14 cellular contexts compared by ENCODE assay signal in the genomic region with DNA sequence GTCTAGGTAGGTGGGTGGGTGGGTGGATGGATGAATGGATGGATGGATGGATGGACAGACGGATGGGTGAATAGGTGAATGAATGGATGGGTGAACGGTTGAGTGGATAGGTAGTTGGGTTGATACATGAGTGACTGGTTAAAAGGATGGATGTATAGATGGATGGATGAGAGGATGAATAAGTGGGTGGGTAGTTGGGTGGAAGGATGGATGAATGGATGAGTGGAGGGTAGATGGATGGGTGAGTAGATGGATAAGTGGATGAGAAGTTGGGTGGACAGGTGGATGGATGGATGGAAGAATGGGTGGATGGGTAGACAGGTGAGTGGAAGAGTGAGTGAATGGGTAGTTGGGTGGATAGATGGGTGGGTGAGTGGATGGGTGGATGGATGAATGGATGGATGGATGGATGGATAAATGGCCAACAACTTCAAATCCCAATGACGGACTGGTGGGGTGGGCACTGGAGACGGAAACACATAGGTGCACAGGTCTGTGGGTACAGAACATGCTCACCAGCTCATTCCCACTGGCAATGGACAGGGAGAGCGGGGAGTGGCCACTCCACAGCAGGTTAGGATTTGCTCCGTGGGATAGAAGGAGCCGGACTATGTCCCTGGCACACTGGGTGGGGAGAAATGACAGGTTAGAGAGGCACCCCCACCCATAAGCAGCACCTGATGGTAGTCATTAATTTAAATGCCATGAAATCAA.
"Had no signal": no experiment of that assay in that cellular context is flagged by ENCODE, and none has a peak within 500 bp of the region (broad histone marks: within the 10 kb centered on the region; RNA-seq: fewer than 3 reads in every experiment).

No MANE protein-coding gene starts in this region.

- H3K27me3 ChIP-seq: adrenal gland, cardiac muscle cell, ovary, thyroid gland had no signal

- FAIRE-seq: frontal cortex, urothelium cell line had no signal

- H3K4me1 ChIP-seq: adrenal gland, thyroid gland had no signal

- H3K9me3 ChIP-seq: adrenal gland, ovary, thyroid gland had no signal

- ATAC-seq: stimulated activated memory B cell treated with anti-CD40 and anti-IgM and Interleukin-4, amounts not matched to agents 10 μg/mL and 1 μg/mL and 100 μg/mL, for 72 hours had no signal

- DNase-seq: activated B cell treated with CpG ODN at 0.5 μM for 24 hours; activated CD4-positive, alpha-beta T cell treated with anti-CD3 and anti-CD28 coated beads, Interleukin-2, amount 10 ng/mL, durations not matched to agents 24 days and 14 days; activated T-cell treated with anti-CD3 and anti-CD28 coated beads, Interleukin-2, amount 50 U/mL, for 24 hours; adrenal gland; effector CD4-positive, alpha-beta T cell; kidney glomerular epithelial cell; ovary; stimulated activated CD4-positive, alpha-beta T cell treated with anti-CD3 and anti-CD28 coated beads, Interleukin-1b, Interleukin-23, amount 100 ng/mL, for 48 hours; SW 1271; thyroid gland had no signal

- H3K36me3 ChIP-seq: cardiac muscle cell, ovary had no signal

- H3K27ac ChIP-seq: adrenal gland, cardiac muscle cell, ovary, thyroid gland had no signal

- H3K4me3 ChIP-seq: adrenal gland, cardiac muscle cell, ovary, thyroid gland had no signal
